In genomic region chr16:3112881-3113574, GRCh38 we compare ENCODE assay signal across 9 cellular contexts. TPM values are rescaled to one million over a fixed set of nuclear protein-coding genes. Genes with fewer than 3 reads are reported as not detected.
A peak's percentile ranks its signal among the peaks of the same experiment; 100 is the strongest.
DNase-seq lines count a peak whose midpoint lies in the region; ATAC-seq and TF ChIP-seq lines count a peak whose summit lies in the region.
"Had no signal": no experiment of that assay in that cellular context is flagged by ENCODE, and none has a peak within 500 bp of the region (broad histone marks: within the 10 kb centered on the region; RNA-seq: fewer than 3 reads in every experiment).

No MANE protein-coding gene starts in this region.

- H3K4me3 ChIP-seq in HEK293 (ENCODE audit: low read depth, low read length) = peak overlapping the region; percentile 74
- H3K4me3 ChIP-seq in stomach smooth muscle (ENCODE audit: low read length in 2 of 2) = peak overlapping the region; percentile 72 to 95

- intact Hi-C loops in activated T-helper 1 cell treated with anti-CD3 and anti-CD28 coated beads, Interleukin-12 subunit alpha, Interleukin-12 subunit beta, Interleukin-2, Interleukin-4 antibody, amounts not matched to agents 30 ng/mL and 10 ng/mL and 1 ng/mL, durations not matched to agents 14 hours and 24 hours and 36 hours (cut with micrococcal nuclease) = no loop called here

- no peaks in the 10 kb centered on the region for H3K9me3 ChIP-seq in HEK293 (ENCODE audit: control insufficient read depth, insufficient read depth, low read depth, low read length)
- H3K9me3 ChIP-seq in stomach smooth muscle (ENCODE audit: control insufficient read depth in 2 of 2, low read length in 2 of 2) = no peaks in the 10 kb centered on the region

- H3K27ac ChIP-seq in HEK293 (ENCODE audit: extremely low read depth, low read depth, low read length) = peak overlapping the region; percentile 81; the same call in 1 of the 2 replicates
- peak overlapping the region; percentile 21 for H3K27ac ChIP-seq in layer of hippocampus (ENCODE audit: low read depth, low read length)
- H3K27ac ChIP-seq in stomach smooth muscle (ENCODE audit: low read length) = no peak overlapping the region

- no peaks in the 10 kb centered on the region for H3K36me3 Mint-ChIP-seq in activated T-helper 1 cell treated with anti-CD3 and anti-CD28 coated beads, Interleukin-12 subunit alpha, Interleukin-12 subunit beta, Interleukin-2, Interleukin-4 antibody, amounts not matched to agents 30 ng/mL and 10 ng/mL and 1 ng/mL, durations not matched to agents 14 hours and 24 hours and 36 hours (ENCODE audit: low read depth)

- peak overlapping the region; percentile 75 to 78 for H3K9ac ChIP-seq in stomach smooth muscle (ENCODE audit: low read length in 2 of 2)

- H3K36me3 ChIP-seq in HEK293 (ENCODE audit: control insufficient read depth in 2 of 2, insufficient read depth in 1 of 2, low read length in 2 of 2) = peaks cover 0 to 36% of the 10 kb centered on the region in 2 experiments; a peak in 2 of 3 replicates
- peaks cover 12 to 14% of the 10 kb centered on the region in 2 donors for H3K36me3 ChIP-seq in stomach smooth muscle (ENCODE audit: control insufficient read depth in 2 of 2, insufficient read depth in 2 of 2, low read length in 2 of 2)

- H3K4me1 Mint-ChIP-seq in activated T-helper 1 cell treated with anti-CD3 and anti-CD28 coated beads, Interleukin-12 subunit alpha, Interleukin-12 subunit beta, Interleukin-2, Interleukin-4 antibody, amounts not matched to agents 30 ng/mL and 10 ng/mL and 1 ng/mL, durations not matched to agents 14 hours and 24 hours and 36 hours (ENCODE audit: low read depth) = no peaks in the 10 kb centered on the region

- DNase-seq in cerebellum (ENCODE audit: low spot score) (peak; percentile 39), T-helper 2 cell (no peak), KG1 (lab: John Stamatoyannopoulos, UW) (no peak)
- no peak for DNase-seq in activated T-helper 1 cell treated with anti-CD3 and anti-CD28 coated beads, Interleukin-12 subunit alpha, Interleukin-12 subunit beta, Interleukin-2, Interleukin-4 antibody, amounts not matched to agents 30 ng/mL and 10 ng/mL and 1 ng/mL, durations not matched to agents 14 hours and 24 hours and 36 hours (ENCODE audit: low spot score)

- TF ChIP-seq CTCF in HEK293 (tag by site-specific recombination; IDR thresholded peaks at IDR 0.05) = no peak

- H3K4me3 Mint-ChIP-seq in activated T-helper 1 cell treated with anti-CD3 and anti-CD28 coated beads, Interleukin-12 subunit alpha, Interleukin-12 subunit beta, Interleukin-2, Interleukin-4 antibody, amounts not matched to agents 30 ng/mL and 10 ng/mL and 1 ng/mL, durations not matched to agents 14 hours and 24 hours and 36 hours = no peak overlapping the region
- H3K4me3 Mint-ChIP-seq: T-helper 2 cell treated with Interferon-gamma antibody and Interleukin-4, amounts not matched to agents 5 μg/mL and 100 μg/mL, for 36 hours had no signal

- H3K27ac Mint-ChIP-seq in activated T-helper 1 cell treated with anti-CD3 and anti-CD28 coated beads, Interleukin-12 subunit alpha, Interleukin-12 subunit beta, Interleukin-2, Interleukin-4 antibody, amounts not matched to agents 30 ng/mL and 10 ng/mL and 1 ng/mL, durations not matched to agents 14 hours and 24 hours and 36 hours = no peak overlapping the region
- H3K27ac Mint-ChIP-seq: T-helper 2 cell treated with Interferon-gamma antibody and Interleukin-4, amounts not matched to agents 5 μg/mL and 100 μg/mL, for 36 hours had no signal

- peaks cover 4% of the 10 kb centered on the region for H3K4me1 ChIP-seq in HEK293 (ENCODE audit: control insufficient read depth, insufficient read depth, low read length)
- peaks cover 29% of the 10 kb centered on the region for H3K4me1 ChIP-seq in stomach smooth muscle (ENCODE audit: control insufficient read depth, insufficient read depth, low read length)

- H3K27me3 ChIP-seq in layer of hippocampus (ENCODE audit: control insufficient read depth, insufficient read depth, low read length) = no peaks in the 10 kb centered on the region
- H3K27me3 ChIP-seq in stomach smooth muscle (ENCODE audit: control insufficient read depth in 1 of 2, insufficient read depth in 2 of 2, low read length in 2 of 2) = no peaks in the 10 kb centered on the region

- ATAC-seq in GM18502 (IDR thresholded peaks at IDR 0.05; ENCODE audit: poor library complexity, unreplicated experiment) = no peak

- POLR2A ChIA-PET in HEK293 (lab: Yijun Ruan, JAX) = interaction anchor here (0.6 to 3.8 kb wide), 4 partner anchors 16 to 513 kb away, joined by 3 to 14 read pairs (median 3); no protein-coding TSS in a partner anchor

- no peaks in the 10 kb centered on the region for H3K9me3 Mint-ChIP-seq in activated T-helper 1 cell treated with anti-CD3 and anti-CD28 coated beads, Interleukin-12 subunit alpha, Interleukin-12 subunit beta, Interleukin-2, Interleukin-4 antibody, amounts not matched to agents 30 ng/mL and 10 ng/mL and 1 ng/mL, durations not matched to agents 14 hours and 24 hours and 36 hours
- H3K9me3 Mint-ChIP-seq: T-helper 2 cell treated with Interferon-gamma antibody and Interleukin-4, amounts not matched to agents 5 μg/mL and 100 μg/mL, for 36 hours had no signal

- CTCF ChIA-PET in HEK293 (lab: Yijun Ruan, JAX) = interaction anchor here (0.8 to 3.1 kb wide), 5 partner anchors 16 to 53 kb away, joined by 4 to 14 read pairs (median 5); no protein-coding TSS in a partner anchor

- peaks cover 15% of the 10 kb centered on the region for H3K27me3 Mint-ChIP-seq in activated T-helper 1 cell treated with anti-CD3 and anti-CD28 coated beads, Interleukin-12 subunit alpha, Interleukin-12 subunit beta, Interleukin-2, Interleukin-4 antibody, amounts not matched to agents 30 ng/mL and 10 ng/mL and 1 ng/mL, durations not matched to agents 14 hours and 24 hours and 36 hours (ENCODE audit: insufficient read depth)

TF ChIP-seq in HEK293, 187 proteins besides CTCF, POLR2A, EP300 and RAD21 (continues in another document):
- TF ChIP-seq ZNF266 (tag by site-specific recombination; IDR thresholded peaks at IDR 0.05; ENCODE audit: low read depth) = no peak
- TF ChIP-seq, protein P1, sequence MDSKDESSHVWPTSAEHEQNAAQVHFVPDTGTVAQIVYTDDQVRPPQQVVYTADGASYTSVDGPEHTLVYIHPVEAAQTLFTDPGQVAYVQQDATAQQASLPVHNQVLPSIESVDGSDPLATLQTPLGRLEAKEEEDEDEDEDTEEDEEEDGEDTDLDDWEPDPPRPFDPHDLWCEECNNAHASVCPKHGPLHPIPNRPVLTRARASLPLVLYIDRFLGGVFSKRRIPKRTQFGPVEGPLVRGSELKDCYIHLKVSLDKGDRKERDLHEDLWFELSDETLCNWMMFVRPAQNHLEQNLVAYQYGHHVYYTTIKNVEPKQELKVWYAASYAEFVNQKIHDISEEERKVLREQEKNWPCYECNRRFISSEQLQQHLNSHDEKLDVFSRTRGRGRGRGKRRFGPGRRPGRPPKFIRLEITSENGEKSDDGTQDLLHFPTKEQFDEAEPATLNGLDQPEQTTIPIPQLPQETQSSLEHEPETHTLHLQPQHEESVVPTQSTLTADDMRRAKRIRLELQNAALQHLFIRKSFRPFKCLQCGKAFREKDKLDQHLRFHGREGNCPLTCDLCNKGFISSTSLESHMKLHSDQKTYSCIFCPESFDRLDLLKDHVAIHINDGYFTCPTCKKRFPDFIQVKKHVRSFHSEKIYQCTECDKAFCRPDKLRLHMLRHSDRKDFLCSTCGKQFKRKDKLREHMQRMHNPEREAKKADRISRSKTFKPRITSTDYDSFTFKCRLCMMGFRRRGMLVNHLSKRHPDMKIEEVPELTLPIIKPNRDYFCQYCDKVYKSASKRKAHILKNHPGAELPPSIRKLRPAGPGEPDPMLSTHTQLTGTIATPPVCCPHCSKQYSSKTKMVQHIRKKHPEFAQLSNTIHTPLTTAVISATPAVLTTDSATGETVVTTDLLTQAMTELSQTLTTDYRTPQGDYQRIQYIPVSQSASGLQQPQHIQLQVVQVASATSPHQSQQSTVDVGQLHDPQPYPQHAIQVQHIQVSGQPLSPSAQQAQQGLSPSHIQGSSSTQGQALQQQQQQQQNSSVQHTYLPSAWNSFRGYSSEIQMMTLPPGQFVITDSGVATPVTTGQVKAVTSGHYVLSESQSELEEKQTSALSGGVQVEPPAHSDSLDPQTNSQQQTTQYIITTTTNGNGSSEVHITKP (tag by site-specific recombination; IDR thresholded peaks at IDR 0.05) = peak; percentile 76
- no peak for TF ChIP-seq ZNF19 (tag by site-specific recombination; IDR thresholded peaks at IDR 0.05; ENCODE audit: low read depth)
- 0 out of 2 replicates have a peak, but pooled peaks have one; percentile 4 for TF ChIP-seq ZBTB7A (tag by site-specific recombination; IDR thresholded peaks at IDR 0.05; ENCODE audit: low read depth)
- TF ChIP-seq ZBTB17 (tag by site-specific recombination; IDR thresholded peaks at IDR 0.05) = peak; percentile 70; the same call in 1 of the 2 replicates
- TF ChIP-seq ZNF132 (tag by site-specific recombination; IDR thresholded peaks at IDR 0.05; ENCODE audit: borderline replicate concordance) = no peak

RNA-seq across cellular contexts. Expression of gene ZNF205, which starts 0.6 kb away (rescaled TPM):
- total RNA-seq in cerebellum = 11.0 TPM
- 0.15 and 0.39 TPM in 2 replicates for total RNA-seq in activated T-helper 1 cell treated with anti-CD3 and anti-CD28 coated beads, Interleukin-12 subunit alpha, Interleukin-12 subunit beta, Interleukin-2, Interleukin-4 antibody, amounts not matched to agents 30 ng/mL and 10 ng/mL and 1 ng/mL, durations not matched to agents 14 hours and 24 hours and 36 hours

RNA-seq across cellular contexts. Expression of gene ZSCAN10, which starts 13.9 kb away (rescaled TPM):
- not detected for total RNA-seq in cerebellum
- total RNA-seq in activated T-helper 1 cell treated with anti-CD3 and anti-CD28 coated beads, Interleukin-12 subunit alpha, Interleukin-12 subunit beta, Interleukin-2, Interleukin-4 antibody, amounts not matched to agents 30 ng/mL and 10 ng/mL and 1 ng/mL, durations not matched to agents 14 hours and 24 hours and 36 hours = 0.07 TPM in 1 of 2 replicates, not detected in the other

RNA-seq across cellular contexts. Expression of gene ZNF213, which starts 21.8 kb away (rescaled TPM):
- 6.4 TPM for total RNA-seq in cerebellum
- total RNA-seq in activated T-helper 1 cell treated with anti-CD3 and anti-CD28 coated beads, Interleukin-12 subunit alpha, Interleukin-12 subunit beta, Interleukin-2, Interleukin-4 antibody, amounts not matched to agents 30 ng/mL and 10 ng/mL and 1 ng/mL, durations not matched to agents 14 hours and 24 hours and 36 hours = 9.6 and 12.4 TPM in 2 replicates

RNA-seq across cellular contexts. Expression of gene IL32, which starts 47.6 kb away (rescaled TPM):
- total RNA-seq in cerebellum = 2.2 TPM
- 993 TPM in 2 replicates for total RNA-seq in activated T-helper 1 cell treated with anti-CD3 and anti-CD28 coated beads, Interleukin-12 subunit alpha, Interleukin-12 subunit beta, Interleukin-2, Interleukin-4 antibody, amounts not matched to agents 30 ng/mL and 10 ng/mL and 1 ng/mL, durations not matched to agents 14 hours and 24 hours and 36 hours
